Comparison of ENCODE assay signal across 9 cellular contexts in the genomic region with DNA sequence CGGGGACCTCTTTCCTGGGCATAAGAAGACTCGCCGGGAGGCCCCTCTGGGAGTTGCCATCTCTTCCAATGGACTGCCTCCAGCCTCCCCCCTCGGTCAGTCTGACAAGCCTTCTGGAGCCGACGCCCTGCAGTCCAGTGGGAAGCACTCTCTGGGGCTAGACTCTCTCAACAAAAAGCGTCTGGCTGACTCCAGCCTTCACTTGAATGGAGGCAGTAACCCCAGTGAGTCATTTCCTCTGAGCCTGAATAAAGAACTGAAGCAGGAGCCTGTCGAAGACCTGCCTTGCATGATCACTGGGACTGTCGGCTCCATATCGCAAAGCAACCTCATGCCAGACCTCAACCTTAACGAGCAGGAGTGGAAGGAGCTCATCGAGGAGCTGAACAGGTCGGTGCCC. TPM values are rescaled to one million over a fixed set of nuclear protein-coding genes. Genes with fewer than 3 reads are reported as not detected.
DNase-seq lines count a peak whose midpoint lies in the region; ATAC-seq and TF ChIP-seq lines count a peak whose summit lies in the region.
"Had no signal": no experiment of that assay in that cellular context is flagged by ENCODE, and none has a peak within 500 bp of the region (broad histone marks: within the 10 kb centered on the region; RNA-seq: fewer than 3 reads in every experiment).

No MANE protein-coding gene starts in this region.

- POLR2A ChIA-PET in AG04449 (lab: Yijun Ruan, JAX) = no interaction called here

- H3K79me2 ChIP-seq in mammary epithelial cell (ENCODE audit: insufficient read depth, low read length) = peaks cover 69% of the 10 kb centered on the region

- in situ Hi-C loops in KBM-7 (cut with MboI; ENCODE audit: low pct_unique_long_range_greater_than_20kb, low sequenced_read_pairs) (no loop called here), mammary epithelial cell (cut with MboI; ENCODE audit: low sequenced_read_pairs in 2 of 2) (no loop called here)

- peak overlapping the region; percentile 61 for H3K4me2 ChIP-seq in mammary epithelial cell (ENCODE audit: insufficient read depth, low read depth, low read length)

- H3K9ac ChIP-seq in mammary epithelial cell (ENCODE audit: insufficient read depth, low read length) = no peak overlapping the region

- dilution Hi-C loops in mammary epithelial cell (cut with HindIII; ENCODE audit: low sequenced_read_pairs) = loop anchor here (5.0 kb wide), 2 partner anchors 58 to 62 kb away; no protein-coding TSS in a partner anchor

- H3K4me3 ChIP-seq in AG04449 (ENCODE audit: low read depth, low read length) (no peak overlapping the region), mammary epithelial cell (replicated peaks in 1 of 3; ENCODE audit: insufficient read depth in 1 of 3, low read depth in 2 of 3, low read length in 3 of 3) (no peak overlapping the region), left lung (no peak overlapping the region), prostate gland (no peak overlapping the region)

- BruUV-seq in mammary epithelial cell (replicated peaks; lab: Mats Ljungman, UMichigan) = no TSS peak

- CTCF ChIA-PET in AG04449 (lab: Yijun Ruan, JAX) = interaction anchor here (0.7 to 4.9 kb wide), 5 partner anchors 12 to 31 kb away, joined by 3 to 42 read pairs (median 19); no protein-coding TSS in a partner anchor
- CTCF ChIA-PET in mammary epithelial cell (lab: Charles Lee; ENCODE audit: low non-redundant PET) = no interaction called here

- 41% methylated on average over 10 of the region's 13 CpGs for WGBS in mammary epithelial cell (ENCODE audit: low coverage, missing lambda C conversion rate)
- WGBS in prostate gland = 69% methylated on average over 13 of the region's 13 CpGs

- ATAC-seq in left lung = peak; percentile 47
- no peak for ATAC-seq in GM21786 (IDR thresholded peaks at IDR 0.05; ENCODE audit: unreplicated experiment)

- H3K27ac ChIP-seq in mammary epithelial cell (ENCODE audit: insufficient read depth, low read depth, low read length) (no peak overlapping the region), left lung (peak overlapping the region; percentile 13 to 60), prostate gland (no peak overlapping the region)
- H3K27ac ChIP-seq: VCaP had no signal

- no peaks in the 10 kb centered on the region for H3K27me3 ChIP-seq in mammary epithelial cell (ENCODE audit: insufficient read depth, low read length)
- H3K27me3 ChIP-seq in left lung = no peaks in the 10 kb centered on the region
- H3K27me3 ChIP-seq in prostate gland (replicated peaks; ENCODE audit: insufficient read depth) = no peaks in the 10 kb centered on the region

- H3K9me3 ChIP-seq in mammary epithelial cell (replicated peaks; ENCODE audit: insufficient read depth, low read length) (no peaks in the 10 kb centered on the region), left lung (no peaks in the 10 kb centered on the region), prostate gland (no peaks in the 10 kb centered on the region)

- H3K36me3 ChIP-seq in mammary epithelial cell (ENCODE audit: insufficient read depth, low read length) (peaks cover 16% of the 10 kb centered on the region), left lung (peaks cover 0 to 54% of the 10 kb centered on the region in 2 donors), prostate gland (peaks cover 7 to 13% of the 10 kb centered on the region in 2 donors)

- TF ChIP-seq CTCF in AG04449 (IDR thresholded peaks at IDR 0.05; ENCODE audit: insufficient read depth, low read length, missing control alignments) = no peak
- no peak for TF ChIP-seq CTCF in mammary epithelial cell (conservative IDR thresholded peaks at IDR 0.05 in 1 of 2, IDR thresholded peaks at IDR 0.05 in 1 of 2; ENCODE audit: extremely low read depth in 1 of 2, insufficient read depth in 1 of 2, low read depth in 1 of 2, low read length in 2 of 2)
- TF ChIP-seq CTCF in left lung (IDR thresholded peaks at IDR 0.05) = no peak
- no peak for TF ChIP-seq CTCF in prostate gland (IDR thresholded peaks at IDR 0.05)

- H3K4me1 ChIP-seq in mammary epithelial cell (ENCODE audit: insufficient read depth, low read length) (peaks cover 47% of the 10 kb centered on the region), left lung (peaks cover 19 to 97% of the 10 kb centered on the region in 2 donors), prostate gland (replicated peaks) (peaks cover 6% of the 10 kb centered on the region)

- DNase-seq in AG04449 (ENCODE audit: low read depth, low spot score) (peak; percentile 44), KBM-7 (peak; percentile 37), mammary epithelial cell (peak; percentile 80), left lung (no peak), prostate gland (ENCODE audit: low spot score) (no peak)
- DNase-seq in activated naive CD4-positive, alpha-beta T cell treated with anti-CD3 and anti-CD28 coated beads, Interleukin-2, amount 50 U/mL, for 16 hours = no peak
- DNase-seq in activated effector memory CD4-positive, alpha-beta T cell treated with anti-CD3 and anti-CD28 coated beads, Interleukin-2, amount 50 U/mL, for 16 hours = no peak

- intact Hi-C loops in mammary epithelial cell (cut with micrococcal nuclease) = no loop called here
- intact Hi-C loops in left lung (cut with DNase I) = loop anchor here in 1 of 2 donors (10.0 kb wide), 1 partner anchor 139 kb away; the partner anchor contains the start of gene TBC1D9B
- intact Hi-C loops in prostate gland (cut with DNase I) = no loop called here

- H2AFZ ChIP-seq in mammary epithelial cell (ENCODE audit: low read depth, low read length) = peak overlapping the region; percentile 52

- no peak for TF ChIP-seq POLR2A in prostate gland (IDR thresholded peaks at IDR 0.05)

- no peaks in the 10 kb centered on the region for H4K20me1 ChIP-seq in mammary epithelial cell (ENCODE audit: insufficient read depth, low read length)

RNA-seq across cellular contexts. Expression of gene LTC4S, which starts 28.4 kb away (rescaled TPM):
- under 1 TPM; 0.50 to 0.82 TPM for total RNA-seq in mammary epithelial cell
- 0.29 TPM for polyA plus RNA-seq in mammary epithelial cell
- not detected for polyA minus RNA-seq in mammary epithelial cell
- total RNA-seq in left lung = 10 to 100 TPM; 16.4 to 19.6 TPM
- 1 to 10 TPM; 7.8 to 8.2 TPM for total RNA-seq in prostate gland

RNA-seq across cellular contexts. Expression of gene MAML1, which starts 32.8 kb away (rescaled TPM):
- total RNA-seq in mammary epithelial cell = 10 to 100 TPM; 10.5 to 17.7 TPM
- polyA plus RNA-seq in mammary epithelial cell = 5.8 TPM
- 32.4 TPM for polyA minus RNA-seq in mammary epithelial cell
- total RNA-seq in left lung = 10 to 100 TPM; 23.8 to 25.2 TPM
- 10 to 100 TPM; 33.9 to 54.7 TPM for total RNA-seq in prostate gland

RNA-seq across cellular contexts. Expression of gene MGAT4B, which starts 41.3 kb away (rescaled TPM):
- total RNA-seq in mammary epithelial cell (100 to 1,000 TPM in 1 of 2 donors, 10 to 100 TPM in 1; 88.0 to 143 TPM), left lung (100 to 1,000 TPM; 142 to 191 TPM), prostate gland (100 to 1,000 TPM in 1 of 2 donors, 10 to 100 TPM in 1; 82.7 to 142 TPM)
- polyA plus RNA-seq in mammary epithelial cell = 157 TPM
- 181 TPM for polyA minus RNA-seq in mammary epithelial cell

RNA-seq across cellular contexts. Expression of gene SQSTM1, which starts 55.3 kb away (rescaled TPM):
- total RNA-seq in mammary epithelial cell = 100 to 1,000 TPM; 230 to 379 TPM
- polyA plus RNA-seq in mammary epithelial cell = 84.0 TPM
- 66.6 TPM for polyA minus RNA-seq in mammary epithelial cell
- total RNA-seq in left lung = 100 to 1,000 TPM; 505 to 637 TPM
- 100 to 1,000 TPM; 377 to 527 TPM for total RNA-seq in prostate gland

Comparison
In these comparisons a context has a peak if more than half of its experiments do, and no peak if none do; other contexts are left out.
1. DNase-seq: peak in AG04449 (single experiment), KBM-7 (single experiment) and mammary epithelial cell (single experiment); none in left lung (0 of 2), activated naive CD4-positive, alpha-beta T cell treated with anti-CD3 and anti-CD28 coated beads, Interleukin-2, amount 50 U/mL, for 16 hours (single experiment), activated effector memory CD4-positive, alpha-beta T cell treated with anti-CD3 and anti-CD28 coated beads, Interleukin-2, amount 50 U/mL, for 16 hours (single experiment) and prostate gland (single experiment).
2. H3K27ac ChIP-seq: peak in left lung (2 of 2); none in mammary epithelial cell (single experiment) and prostate gland (0 of 2).
3. RNA of gene LTC4S, which starts 28.4 kb away (total RNA-seq): 16.4 to 19.6 TPM in left lung and 7.8 to 8.2 TPM in prostate gland; 0.50 to 0.82 TPM in mammary epithelial cell; every median in the first group is over 4 times any median in the second.